ENCODE assay signal across 18 cellular contexts in the genomic region with DNA sequence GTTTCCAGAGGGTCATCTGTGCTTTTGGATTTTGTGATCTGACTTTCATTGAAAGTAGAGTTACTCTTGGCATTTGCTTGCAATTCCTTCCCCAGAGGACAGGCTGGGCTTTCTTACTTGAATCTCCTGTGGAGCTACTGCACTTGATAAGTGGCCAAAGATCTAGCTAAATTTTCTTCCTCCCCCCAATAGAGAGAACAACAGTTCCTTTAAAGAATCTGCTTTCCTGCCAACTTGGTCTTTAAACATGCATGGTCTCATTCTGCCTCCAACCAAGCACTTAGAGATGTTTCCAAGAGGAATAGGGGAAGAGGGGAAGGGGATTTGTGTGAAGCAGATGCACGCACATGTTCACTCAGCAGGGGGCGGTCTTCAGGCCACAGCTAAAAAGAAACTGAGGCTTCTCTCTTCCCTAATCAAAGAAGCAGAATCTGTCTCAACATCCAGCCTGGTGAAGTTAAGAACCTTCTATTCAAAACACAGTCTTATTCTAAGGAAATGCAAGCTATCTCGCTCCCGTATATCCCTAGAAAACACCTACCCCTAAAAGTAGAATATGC.
DNase-seq lines count a peak whose midpoint lies in the region; ATAC-seq and TF ChIP-seq lines count a peak whose summit lies in the region.
"Had no signal": no experiment of that assay in that cellular context is flagged by ENCODE, and none has a peak within 500 bp of the region (broad histone marks: within the 10 kb centered on the region; RNA-seq: fewer than 3 reads in every experiment).

No MANE protein-coding gene starts in this region.

- no peak overlapping the region for H3K9ac ChIP-seq in DND-41 (ENCODE audit: low read depth, low read length)
- H3K9ac ChIP-seq: BLaER1 had no signal

- no peaks in the 10 kb centered on the region for H4K20me1 ChIP-seq in DND-41 (ENCODE audit: insufficient read depth, low read length)
- H4K20me1 ChIP-seq: BLaER1 had no signal

- ATAC-seq in DND-41 (ENCODE audit: insufficient read depth, low read depth) = no peak
- no peak for ATAC-seq in natural killer cell treated with Interleukin-12 subunit alpha and Interleukin-12 subunit beta and Interleukin-15 and Interleukin-18, amount 100 ng/mL, for 72 hours
- ATAC-seq in GM19395 (IDR thresholded peaks at IDR 0.05; ENCODE audit: unreplicated experiment) = no peak
- ATAC-seq: mucosa of descending colon had no signal

- H3K79me2 ChIP-seq in DND-41 (ENCODE audit: insufficient read depth, low read length) = no peaks in the 10 kb centered on the region

- H3K36me3 ChIP-seq in DND-41 (ENCODE audit: insufficient read depth, low read length) = no peaks in the 10 kb centered on the region
- H3K36me3 ChIP-seq: BLaER1, HAP-1 had no signal

- H3K27me3 Mint-ChIP-seq in chondrocyte (ENCODE audit: low read depth) (no peaks in the 10 kb centered on the region), nephron progenitor cell (ENCODE audit: low read depth, poor library complexity) (no peaks in the 10 kb centered on the region)
- no peaks in the 10 kb centered on the region for H3K27me3 Mint-ChIP-seq in natural killer cell treated with Interleukin-12 subunit alpha and Interleukin-12 subunit beta and Interleukin-15 and Interleukin-18, amount 100 ng/mL, for 72 hours
- H3K27me3 Mint-ChIP-seq: dendritic cell treated with granulocyte-macrophage colony-stimulating factor and Interleukin-4, amounts not matched to agents 40 ng/mL and 50 ng/mL, for 4 days had no signal

- no peak overlapping the region for H3K27ac ChIP-seq in DND-41 (ENCODE audit: low read length)
- H3K27ac ChIP-seq: BLaER1, foreskin keratinocyte had no signal

- H3K4me2 ChIP-seq in DND-41 (ENCODE audit: insufficient read depth, low read length) = no peak overlapping the region
- H3K4me2 ChIP-seq: BLaER1 had no signal

- no peaks in the 10 kb centered on the region for H3K4me1 ChIP-seq in DND-41 (ENCODE audit: insufficient read depth, low read length)
- H3K4me1 ChIP-seq: foreskin keratinocyte had no signal

- TF ChIP-seq CTCF in DND-41 (IDR thresholded peaks at IDR 0.05; ENCODE audit: borderline replicate concordance, extremely low read depth, low read length, poor library complexity, severe bottlenecking) (peak; percentile 30), chondrocyte (IDR thresholded peaks at IDR 0.05) (peak; percentile 65), nephron progenitor cell (IDR thresholded peaks at IDR 0.05) (peak; percentile 12)

- DNase-seq in DND-41 (no peak), KBM-7 (peak; percentile 18), chondrocyte (ENCODE audit: low spot score) (no peak), nephron progenitor cell (no peak), NCI-H69 (lab: John Stamatoyannopoulos, UW) (no peak), kidney tubule cell (ENCODE audit: low spot score) (no peak)
- no peak for DNase-seq in natural killer cell treated with Interleukin-12 subunit alpha and Interleukin-12 subunit beta and Interleukin-15 and Interleukin-18, amount 100 ng/mL, for 72 hours (ENCODE audit: low spot score)
- DNase-seq: activated CD8-positive, alpha-beta memory T cell treated with anti-CD3 and anti-CD28 coated beads, Interleukin-2, amount 50 U/mL, for 4 hours; EL; foreskin keratinocyte; mucosa of descending colon; NCI-H2029; SIG-M5; stimulated activated CD4-positive, alpha-beta T cell treated with anti-CD3 and anti-CD28 coated beads, Interleukin-2, amount 100 ng/mL, for 48 hours had no signal

- no peak overlapping the region for H3K4me3 ChIP-seq in DND-41 (ENCODE audit: low read depth in 1 of 2, low read length in 2 of 2)
- H3K4me3 ChIP-seq: BLaER1, HAP-1, mucosa of descending colon had no signal

- H2AFZ ChIP-seq in DND-41 (ENCODE audit: low read depth, low read length) = no peak overlapping the region

- H3K9me3 Mint-ChIP-seq in chondrocyte (ENCODE audit: low read depth) (no peaks in the 10 kb centered on the region), nephron progenitor cell (no peaks in the 10 kb centered on the region)
- no peaks in the 10 kb centered on the region for H3K9me3 Mint-ChIP-seq in natural killer cell treated with Interleukin-12 subunit alpha and Interleukin-12 subunit beta and Interleukin-15 and Interleukin-18, amount 100 ng/mL, for 72 hours
- H3K9me3 Mint-ChIP-seq: dendritic cell treated with granulocyte-macrophage colony-stimulating factor and Interleukin-4, amounts not matched to agents 40 ng/mL and 50 ng/mL, for 4 days had no signal

- peaks cover 65% of the 10 kb centered on the region for H3K4me1 Mint-ChIP-seq in chondrocyte (ENCODE audit: low read depth)
- H3K4me1 Mint-ChIP-seq in nephron progenitor cell = peaks cover 5% of the 10 kb centered on the region
- peaks cover 4 to 8% of the 10 kb centered on the region in 2 donors for H3K4me1 Mint-ChIP-seq in natural killer cell treated with Interleukin-12 subunit alpha and Interleukin-12 subunit beta and Interleukin-15 and Interleukin-18, amount 100 ng/mL, for 72 hours (ENCODE audit: low read depth in 2 of 2)

- no peaks in the 10 kb centered on the region for H3K27me3 ChIP-seq in DND-41 (ENCODE audit: insufficient read depth, low read length, poor library complexity)
- H3K27me3 ChIP-seq: BLaER1, foreskin keratinocyte had no signal

- peaks cover 15% of the 10 kb centered on the region for H3K36me3 Mint-ChIP-seq in chondrocyte (ENCODE audit: low read depth)
- peaks cover 15% of the 10 kb centered on the region for H3K36me3 Mint-ChIP-seq in nephron progenitor cell (ENCODE audit: low read depth)
- no peaks in the 10 kb centered on the region for H3K36me3 Mint-ChIP-seq in natural killer cell treated with Interleukin-12 subunit alpha and Interleukin-12 subunit beta and Interleukin-15 and Interleukin-18, amount 100 ng/mL, for 72 hours

- no peaks in the 10 kb centered on the region for H3K9me3 ChIP-seq in DND-41 (ENCODE audit: insufficient read depth, low read length, severe bottlenecking)
- H3K9me3 ChIP-seq: BLaER1, HAP-1, mucosa of descending colon had no signal

- peak overlapping the region; percentile 11 for H3K27ac Mint-ChIP-seq in chondrocyte (ENCODE audit: unreplicated experiment)
- no peak overlapping the region for H3K27ac Mint-ChIP-seq in nephron progenitor cell
- H3K27ac Mint-ChIP-seq in natural killer cell treated with Interleukin-12 subunit alpha and Interleukin-12 subunit beta and Interleukin-15 and Interleukin-18, amount 100 ng/mL, for 72 hours = no peak overlapping the region
- H3K27ac Mint-ChIP-seq: dendritic cell treated with granulocyte-macrophage colony-stimulating factor and Interleukin-4, amounts not matched to agents 40 ng/mL and 50 ng/mL, for 4 days had no signal

- no peak overlapping the region for H3K4me3 Mint-ChIP-seq in chondrocyte (ENCODE audit: unreplicated experiment)
- H3K4me3 Mint-ChIP-seq in nephron progenitor cell = no peak overlapping the region
- H3K4me3 Mint-ChIP-seq in natural killer cell treated with Interleukin-12 subunit alpha and Interleukin-12 subunit beta and Interleukin-15 and Interleukin-18, amount 100 ng/mL, for 72 hours = no peak overlapping the region
- H3K4me3 Mint-ChIP-seq: dendritic cell treated with granulocyte-macrophage colony-stimulating factor and Interleukin-4, amounts not matched to agents 40 ng/mL and 50 ng/mL, for 4 days had no signal

- in situ Hi-C loops in KBM-7 (cut with MboI; ENCODE audit: low pct_unique_long_range_greater_than_20kb, low sequenced_read_pairs) = no loop called here

Comparison
In these comparisons a context has a peak if more than half of its experiments do, and no peak if none do; other contexts are left out.
1. CTCF ChIP-seq: peak in every context shown above with its lines; median percentile 65 in chondrocyte; 30 in DND-41; 12 in nephron progenitor cell.